22 cellular contexts compared by ENCODE assay signal in genomic region chr15:34361278-34361677, GRCh38. TPM values are rescaled to one million over a fixed set of nuclear protein-coding genes. Genes with fewer than 3 reads are reported as not detected.
DNase-seq lines count a peak whose midpoint lies in the region; ATAC-seq and TF ChIP-seq lines count a peak whose summit lies in the region.
"Had no signal": no experiment of that assay in that cellular context is flagged by ENCODE, and none has a peak within 500 bp of the region (broad histone marks: within the 10 kb centered on the region; RNA-seq: fewer than 3 reads in every experiment).

No MANE protein-coding gene starts in this region.

- no peaks in the 10 kb centered on the region for H3K9me3 Mint-ChIP-seq in central memory CD8-positive, alpha-beta T cell
- no peaks in the 10 kb centered on the region for H3K9me3 Mint-ChIP-seq in neural progenitor cell
- H3K9me3 Mint-ChIP-seq: IgD-negative memory B cell had no signal

- H3K27ac ChIP-seq in Peyer's patch (peak overlapping the region in 3 of 4 donors; percentile 32 to 89 (median 76)), neural progenitor cell (peak overlapping the region; percentile 26), upper lobe of right lung (no peak overlapping the region), sigmoid colon (no peak overlapping the region)

- H2AFZ ChIP-seq in neural progenitor cell (replicated peaks) = no peak overlapping the region

- H3K4me1 ChIP-seq in Peyer's patch = peaks cover 0 to 57% (median 9%) of the 10 kb centered on the region in 4 donors
- H3K4me1 ChIP-seq in neural progenitor cell = peaks cover 8% of the 10 kb centered on the region
- peaks cover 9% of the 10 kb centered on the region for H3K4me1 ChIP-seq in upper lobe of right lung
- H3K4me1 ChIP-seq in sigmoid colon = peaks cover 0 to 13% (median 8%) of the 10 kb centered on the region in 4 donors
- H3K4me1 ChIP-seq: BE2C had no signal

- H3K27me3 Mint-ChIP-seq in central memory CD8-positive, alpha-beta T cell = no peaks in the 10 kb centered on the region
- peaks cover 5% of the 10 kb centered on the region for H3K27me3 Mint-ChIP-seq in neural progenitor cell (ENCODE audit: insufficient read depth, low read depth)
- H3K27me3 Mint-ChIP-seq: IgD-negative memory B cell had no signal

- TF ChIP-seq CTCF in Peyer's patch (IDR thresholded peaks at IDR 0.05) (no peak), neural progenitor cell (IDR thresholded peaks at IDR 0.05) (no peak), upper lobe of right lung (IDR thresholded peaks at IDR 0.05) (no peak), sigmoid colon (IDR thresholded peaks at IDR 0.05) (no peak)

- peak overlapping the region; percentile 70 for H3K27ac Mint-ChIP-seq in central memory CD8-positive, alpha-beta T cell (ENCODE audit: low read depth)
- no peak overlapping the region for H3K27ac Mint-ChIP-seq in neural progenitor cell
- H3K27ac Mint-ChIP-seq: IgD-negative memory B cell had no signal

- no peak overlapping the region for H3K4me2 ChIP-seq in neural progenitor cell
- H3K4me2 ChIP-seq: SK-N-SH had no signal

- H3K27me3 ChIP-seq in Peyer's patch = no peaks in the 10 kb centered on the region
- no peaks in the 10 kb centered on the region for H3K27me3 ChIP-seq in neural progenitor cell
- H3K27me3 ChIP-seq in upper lobe of right lung = no peaks in the 10 kb centered on the region
- no peaks in the 10 kb centered on the region for H3K27me3 ChIP-seq in sigmoid colon
- H3K27me3 ChIP-seq in H7 (ENCODE audit: control insufficient read depth, insufficient read depth, low read length) = no peaks in the 10 kb centered on the region
- H3K27me3 ChIP-seq: BE2C, MG63 had no signal

- ATAC-seq in central memory CD8-positive, alpha-beta T cell (replicated peaks; ENCODE audit: extremely low read depth, poor library complexity, severe bottlenecking) = no peak
- no peak for ATAC-seq in upper lobe of right lung
- ATAC-seq: HCT116 had no signal

- 91 to 93% methylated on average over 7 of the region's 7 CpGs for WGBS in sigmoid colon, 2 donors

- no peak overlapping the region for H3K9ac ChIP-seq in neural progenitor cell
- H3K9ac ChIP-seq: SK-N-SH had no signal

- TF ChIP-seq POLR2A in Peyer's patch (IDR thresholded peaks at IDR 0.05) (no peak), sigmoid colon (IDR thresholded peaks at IDR 0.05) (no peak)

- H4K20me1 ChIP-seq in neural progenitor cell (ENCODE audit: low read depth) = peaks cover 14% of the 10 kb centered on the region

- H3K36me3 ChIP-seq in Peyer's patch (peaks cover 0 to 74% (median 0%) of the 10 kb centered on the region in 3 donors), neural progenitor cell (no peaks in the 10 kb centered on the region), upper lobe of right lung (peaks cover 25% of the 10 kb centered on the region), sigmoid colon (peaks cover 0 to 69% (median 5%) of the 10 kb centered on the region in 4 donors), H7 (replicated peaks; ENCODE audit: control insufficient read depth, insufficient read depth, low read length) (peaks cover 30% of the 10 kb centered on the region)
- H3K36me3 ChIP-seq: MG63 had no signal

- intact Hi-C loops in upper lobe of right lung (cut with DNase I) (no loop called here), sigmoid colon (cut with DNase I) (loop anchor here (10.0 kb wide), 2 partner anchors 136 to 1184 kb away; partner anchors contain the start of genes DPH6 and EMC4)

- peaks cover under 1% of the 10 kb centered on the region for H3F3A ChIP-seq in neural progenitor cell (ENCODE audit: low read depth)

- H3K4me1 Mint-ChIP-seq in central memory CD8-positive, alpha-beta T cell = peaks cover 23% of the 10 kb centered on the region
- peaks cover 9% of the 10 kb centered on the region for H3K4me1 Mint-ChIP-seq in neural progenitor cell

- H3K4me3 Mint-ChIP-seq in central memory CD8-positive, alpha-beta T cell = no peak overlapping the region
- no peak overlapping the region for H3K4me3 Mint-ChIP-seq in neural progenitor cell

- H3K9me3 ChIP-seq in Peyer's patch (no peaks in the 10 kb centered on the region), neural progenitor cell (ENCODE audit: low read depth) (no peaks in the 10 kb centered on the region), upper lobe of right lung (no peaks in the 10 kb centered on the region), sigmoid colon (no peaks in the 10 kb centered on the region)
- H3K9me3 ChIP-seq: BE2C, MG63, SK-N-SH had no signal

- no peak for TF ChIP-seq EP300 in sigmoid colon (IDR thresholded peaks at IDR 0.05)

- H3K36me3 Mint-ChIP-seq in central memory CD8-positive, alpha-beta T cell (ENCODE audit: insufficient read depth) = peaks cover 23% of the 10 kb centered on the region
- H3K36me3 Mint-ChIP-seq in neural progenitor cell = peaks cover 13% of the 10 kb centered on the region

- DNase-seq in Peyer's patch (no peak), neural progenitor cell (ENCODE audit: low spot score) (no peak), upper lobe of right lung (peak; percentile 35), sigmoid colon (no peak), dermis blood vessel endothelial cell (no peak), H7 (no peak)
- no peak for DNase-seq in central memory CD8-positive, alpha-beta T cell (ENCODE audit: low spot score in 2 of 2)
- DNase-seq: BE2C, EL, GF-D8, GOT3, Karpas-422, MG63, NCI-H1417 treated with DMSO at 0.1 percent for 48 hours, NCI-H187, NCI-H446 treated with DMSO at 0.1 percent for 48 hours, NCI-H526 treated with DMSO at 0.1 percent for 48 hours, SIG-M5, SK-N-SH had no signal

- peak overlapping the region in 1 of 4 donors; percentile 32 for H3K4me3 ChIP-seq in Peyer's patch
- H3K4me3 ChIP-seq in neural progenitor cell = no peak overlapping the region
- H3K4me3 ChIP-seq in upper lobe of right lung = no peak overlapping the region
- H3K4me3 ChIP-seq in sigmoid colon = no peak overlapping the region
- H3K4me3 ChIP-seq in H7 (ENCODE audit: insufficient read depth, low read depth, low read length) = no peak overlapping the region
- H3K4me3 ChIP-seq: MG63 had no signal

- peaks cover 18% of the 10 kb centered on the region for H3K79me2 ChIP-seq in neural progenitor cell (ENCODE audit: low read depth)

RNA-seq across cellular contexts. Expression of gene LPCAT4, which starts 5.7 kb away (rescaled TPM):
- 100 to 1,000 TPM in 2 of 4 donors, 10 to 100 TPM in 2; 52.8 to 268 (median 108) TPM for total RNA-seq in Peyer's patch
- 35.1 and 47.1 TPM in 2 replicates for total RNA-seq in neural progenitor cell (ENCODE audit: low replicate concordance)
- total RNA-seq in upper lobe of right lung = 31.5 TPM
- 10 to 100 TPM in 3 of 4 donors, 1 to 10 TPM in 1; 9.6 to 25.2 (median 15.6) TPM for total RNA-seq in sigmoid colon
- polyA plus RNA-seq in sigmoid colon = 100 to 1,000 TPM in 1 of 3 donors, 10 to 100 TPM in 2; 24.5 to 122 (median 26.4) TPM
- total RNA-seq in dermis blood vessel endothelial cell = 8.5 and 9.5 TPM in 2 replicates
- 49.2 and 57.5 TPM in 2 replicates for total RNA-seq in H7 (2014; rRNA removed; shearing (Covaris generic))

RNA-seq across cellular contexts. Expression of gene NUTM1, which starts 18.2 kb away (rescaled TPM):
- total RNA-seq in Peyer's patch = not detected
- 0.19 TPM in 1 of 2 replicates, not detected in the other for total RNA-seq in neural progenitor cell (ENCODE audit: low replicate concordance)
- not detected for total RNA-seq in upper lobe of right lung
- not detected for total RNA-seq in sigmoid colon
- under 1 TPM in 1 of 3 donors, not detected in 2; 0.01 TPM for polyA plus RNA-seq in sigmoid colon
- total RNA-seq in dermis blood vessel endothelial cell = not detected in 2 replicates
- 0.26 and 0.28 TPM in 2 replicates for total RNA-seq in H7 (2014; rRNA removed; shearing (Covaris generic))
- total RNA-seq: A673 had no signal
- polyA plus RNA-seq: IgD-negative memory B cell, SK-N-SH had no signal

RNA-seq across cellular contexts. Expression of gene NOP10, which starts 18.3 kb away (rescaled TPM):
- 100 to 1,000 TPM in 2 of 4 donors, 10 to 100 TPM in 2; 56.2 to 143 (median 96.3) TPM for total RNA-seq in Peyer's patch
- 123 and 151 TPM in 2 replicates for total RNA-seq in neural progenitor cell (ENCODE audit: low replicate concordance)
- 161 TPM for total RNA-seq in upper lobe of right lung
- 100 to 1,000 TPM in 3 of 4 donors, 10 to 100 TPM in 1; 67.6 to 160 (median 118) TPM for total RNA-seq in sigmoid colon
- polyA plus RNA-seq in sigmoid colon = 100 to 1,000 TPM; 245 to 532 (median 425) TPM
- 181 and 222 TPM in 2 replicates for total RNA-seq in dermis blood vessel endothelial cell
- total RNA-seq in H7 (2014; rRNA removed; shearing (Covaris generic)) = 273 and 339 TPM in 2 replicates

RNA-seq across cellular contexts. Expression of gene SLC12A6, which starts 23.7 kb away (rescaled TPM):
- total RNA-seq in Peyer's patch (100 to 1,000 TPM in 1 of 4 donors, 10 to 100 TPM in 3; 48.7 to 111 (median 54.1) TPM), neural progenitor cell (ENCODE audit: low replicate concordance) (16.0 and 17.7 TPM in 2 replicates), upper lobe of right lung (44.9 TPM), sigmoid colon (10 to 100 TPM; 14.3 to 22.7 (median 20.0) TPM), dermis blood vessel endothelial cell (23.8 and 42.8 TPM in 2 replicates)
- 10 to 100 TPM in 1 of 3 donors, 1 to 10 TPM in 2; 1.4 to 10.1 (median 2.4) TPM for polyA plus RNA-seq in sigmoid colon
- total RNA-seq in H7 (2014; rRNA removed; shearing (Covaris generic)) = 4.9 and 8.5 TPM in 2 replicates

Comparison
In these comparisons a context has a peak if more than half of its experiments do, and no peak if none do; other contexts are left out.
1. H3K27ac ChIP-seq: peak in Peyer's patch (3 of 4) and neural progenitor cell (single experiment); none in upper lobe of right lung (single experiment) and sigmoid colon (0 of 4).